In the genomic region with DNA sequence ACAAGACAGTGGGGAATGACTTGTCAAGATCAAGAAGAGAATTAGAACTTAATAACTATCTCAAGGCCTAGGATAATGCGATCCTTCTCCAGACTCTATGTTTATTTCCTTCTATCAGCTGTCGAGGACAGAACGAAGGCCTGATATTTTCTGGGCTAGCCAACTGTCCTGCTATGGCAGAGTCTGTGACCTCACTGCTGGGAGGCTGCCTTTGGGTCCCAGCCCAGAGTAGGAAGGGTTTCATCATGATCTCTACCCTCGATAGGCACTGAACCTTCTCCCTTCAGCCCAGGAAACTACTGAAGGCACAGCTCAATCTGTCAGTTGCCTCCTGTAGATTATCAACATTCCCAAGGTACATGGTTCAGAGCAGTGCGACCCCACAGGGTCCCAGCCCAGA, we compare ENCODE assay signal across 34 cellular contexts.
"Had no signal": no experiment of that assay in that cellular context is flagged by ENCODE, and none has a peak within 500 bp of the region (broad histone marks: within the 10 kb centered on the region; RNA-seq: fewer than 3 reads in every experiment).

No MANE protein-coding gene starts in this region.

- H3K4me3 ChIP-seq: ascending aorta, cardiac muscle cell, colonic mucosa, esophagus squamous epithelium, gastrocnemius medialis, ovary, smooth muscle cell, tibial nerve had no signal

- H3K36me3 ChIP-seq: ascending aorta, cardiac muscle cell, colonic mucosa, esophagus squamous epithelium, gastrocnemius medialis, ovary, tibial nerve, WERI-Rb-1 had no signal

- H3K9me3 ChIP-seq: ascending aorta, colonic mucosa, esophagus squamous epithelium, gastrocnemius medialis, ovary, tibial nerve had no signal

- H3K4me1 Mint-ChIP-seq: activated naive CD8-positive, alpha-beta T cell treated with anti-CD3 and anti-CD28 coated beads for 36 hours had no signal

- FAIRE-seq: endometrium, urothelium cell line had no signal

- ATAC-seq: activated CD4-positive, CD25-positive, alpha-beta regulatory T cell treated with anti-CD3 and anti-CD28 coated beads, Interleukin-2, amount 50 U/mL, for 24 hours; gastrocnemius medialis had no signal

- H3K9me3 Mint-ChIP-seq: activated naive CD8-positive, alpha-beta T cell treated with anti-CD3 and anti-CD28 coated beads for 36 hours; natural killer cell treated with Interleukin-12 subunit alpha and Interleukin-12 subunit beta and Interleukin-15 and Interleukin-18, amount 100 ng/mL, for 72 hours; T-helper 1 cell treated with Interleukin-12 subunit alpha and Interleukin-12 subunit beta and Interleukin-4 antibody, amounts not matched to agents 30 μg/mL and 1 μg/mL, for 36 hours had no signal

- H3K27ac Mint-ChIP-seq: activated naive CD8-positive, alpha-beta T cell treated with anti-CD3 and anti-CD28 coated beads for 36 hours; brain; mesothelial cell of epicardium; progenitor cell of endocrine pancreas; T-helper 1 cell treated with Interleukin-12 subunit alpha and Interleukin-12 subunit beta and Interleukin-4 antibody, amounts not matched to agents 30 μg/mL and 1 μg/mL, for 36 hours had no signal

- H3K4me2 ChIP-seq: smooth muscle cell had no signal

- H3K4me3 Mint-ChIP-seq: activated naive CD8-positive, alpha-beta T cell treated with anti-CD3 and anti-CD28 coated beads for 36 hours; brain; mesothelial cell of epicardium; natural killer cell treated with Interleukin-12 subunit alpha and Interleukin-12 subunit beta and Interleukin-15 and Interleukin-18, amount 100 ng/mL, for 72 hours; T-helper 1 cell treated with Interleukin-12 subunit alpha and Interleukin-12 subunit beta and Interleukin-4 antibody, amounts not matched to agents 30 μg/mL and 1 μg/mL, for 36 hours had no signal

- DNase-seq: activated CD4-positive, alpha-beta T cell treated with anti-CD3 and anti-CD28 coated beads for 48 hours; activated CD4-positive, alpha-beta T cell treated with anti-CD3 and anti-CD28 coated beads, Interleukin-2, amount 50 U/mL, for 48 hours; activated CD8-positive, alpha-beta memory T cell treated with anti-CD3 and anti-CD28 coated beads for 24 hours; activated effector memory CD4-positive, alpha-beta T cell treated with Interleukin-2 at 50 U/mL for 16 hours; activated naive CD4-positive, alpha-beta T cell treated with Interleukin-2 at 50 U/mL for 16 hours; activated naive CD8-positive, alpha-beta T cell treated with anti-CD3 and anti-CD28 coated beads for 36 hours; cerebellar nuclear complex; colonic mucosa; effector CD8-positive, alpha-beta T cell; esophagus squamous epithelium; gastrocnemius medialis; glutamatergic neuron; islet precursor cell; mammary epithelial cell; ovary; stimulated activated CD4-positive, alpha-beta T cell treated with anti-CD3 and anti-CD28 coated beads, Interleukin-15, amount 100 ng/mL, for 24 hours; stimulated activated CD4-positive, alpha-beta T cell treated with anti-CD3 and anti-CD28 coated beads, Interleukin-2, amount 100 ng/mL, for 24 hours; stimulated activated naive CD4-positive, alpha-beta T cell; SW 1271; T1000; WERI-Rb-1 had no signal

- H3K36me3 Mint-ChIP-seq: activated naive CD8-positive, alpha-beta T cell treated with anti-CD3 and anti-CD28 coated beads for 36 hours; brain had no signal

- H3K27me3 ChIP-seq: ascending aorta, cardiac muscle cell, colonic mucosa, esophagus squamous epithelium, gastrocnemius medialis, ovary, tibial nerve had no signal

- H3K27me3 Mint-ChIP-seq: activated naive CD8-positive, alpha-beta T cell treated with anti-CD3 and anti-CD28 coated beads for 36 hours; natural killer cell treated with Interleukin-12 subunit alpha and Interleukin-12 subunit beta and Interleukin-15 and Interleukin-18, amount 100 ng/mL, for 72 hours; progenitor cell of endocrine pancreas had no signal

- H3K27ac ChIP-seq: ascending aorta, cardiac muscle cell, colonic mucosa, epithelial cell of prostate, gastrocnemius medialis, ovary, tibial nerve, WERI-Rb-1 had no signal
